1 cellular context compared by ENCODE assay signal in genomic region chr12:120720972-120721801, GRCh38.
TF ChIP-seq lines count a peak whose summit lies in the region.

No MANE protein-coding gene starts in this region.

TF ChIP-seq in IMR-90, 13 proteins besides CTCF, POLR2A, EP300 and RAD21:
- peak; percentile 59; the same call in 1 of the 2 replicates for TF ChIP-seq CEBPB (IDR thresholded peaks at IDR 0.05; ENCODE audit: low read depth, low read length)
- TF ChIP-seq BHLHE40 (IDR thresholded peaks at IDR 0.05; ENCODE audit: low read depth, low read length): no peak
- TF ChIP-seq SMC3 (IDR thresholded peaks at IDR 0.05; ENCODE audit: low read depth, low read length): no peak
